In the genomic region with DNA sequence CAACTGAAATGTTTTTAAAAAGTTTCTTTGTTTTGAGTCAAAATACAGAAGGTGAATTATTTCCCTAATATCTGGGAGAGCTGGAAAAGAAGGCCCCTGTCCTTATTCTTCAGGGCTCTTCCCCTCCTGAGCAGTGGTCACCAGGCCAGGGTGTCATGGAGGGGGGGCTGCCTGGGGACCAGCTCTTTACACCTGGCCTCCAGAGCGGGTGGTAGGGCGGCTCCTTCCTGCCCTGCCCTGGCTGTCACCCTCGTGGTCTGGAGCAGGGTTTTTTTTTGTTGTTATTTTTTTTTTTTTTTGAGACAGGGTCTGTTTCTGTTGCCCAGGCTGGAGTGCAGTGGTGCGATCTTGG, we compare ENCODE assay signal across 9 cellular contexts. TPM values are rescaled to one million over a fixed set of nuclear protein-coding genes. Genes with fewer than 3 reads are reported as not detected.
A peak's percentile ranks its signal among the peaks of the same experiment; 100 is the strongest.
DNase-seq lines count a peak whose midpoint lies in the region; ATAC-seq and TF ChIP-seq lines count a peak whose summit lies in the region.
"Had no signal": no experiment of that assay in that cellular context is flagged by ENCODE, and none has a peak within 500 bp of the region (broad histone marks: within the 10 kb centered on the region; RNA-seq: fewer than 3 reads in every experiment).

No MANE protein-coding gene starts in this region.

- H3K79me2 ChIP-seq in osteoblast (ENCODE audit: insufficient read depth, low read length) = peaks cover 99% of the 10 kb centered on the region

- peak overlapping the region; percentile 96 to 100 (median 100) for H3K4me2 ChIP-seq in BLaER1 treated with 17β-estradiol and CSF1 and Interleukin-3, amounts not matched to agents 10 nM and 100 nM
- H3K4me2 ChIP-seq in osteoblast (ENCODE audit: insufficient read depth, low read length) = peak overlapping the region; percentile 85

- H3K27me3 Mint-ChIP-seq in T-helper 17 cell = no peaks in the 10 kb centered on the region

- peaks cover 0 to 70% (median 14%) of the 10 kb centered on the region in 11 experiments; a peak in 13 of 22 replicates for H3K36me3 ChIP-seq in BLaER1 treated with 17β-estradiol and CSF1 and Interleukin-3, amounts not matched to agents 10 nM and 100 nM
- H3K36me3 ChIP-seq in osteoblast (ENCODE audit: insufficient read depth, low read length) = no peaks in the 10 kb centered on the region

- H3K9ac ChIP-seq in BLaER1 treated with 17β-estradiol and CSF1 and Interleukin-3, amounts not matched to agents 10 nM and 100 nM = peak overlapping the region; percentile 78 to 92 (median 87)

- intact Hi-C loops in left colon (cut with DNase I, micrococcal nuclease) = no loop called here

- H3K4me1 ChIP-seq in BLaER1 treated with 17β-estradiol and CSF1 and Interleukin-3, amounts not matched to agents 10 nM and 100 nM = peaks cover 91 to 100% (median 99%) of the 10 kb centered on the region in 10 experiments
- peaks cover 71% of the 10 kb centered on the region for H3K4me1 ChIP-seq in osteoblast (ENCODE audit: insufficient read depth, low read length)

- peak overlapping the region in 9 of 10 experiments; percentile 51 to 98 (median 89); a peak in 15 of 20 replicates for H3K4me3 ChIP-seq in BLaER1 treated with 17β-estradiol and CSF1 and Interleukin-3, amounts not matched to agents 10 nM and 100 nM
- H3K4me3 ChIP-seq in osteoblast (ENCODE audit: insufficient read depth, low read length) = peak overlapping the region; percentile 88

- peaks cover 55% of the 10 kb centered on the region for H3K4me1 Mint-ChIP-seq in T-helper 17 cell

- peak overlapping the region; percentile 92 for H3K4me3 Mint-ChIP-seq in T-helper 17 cell

- ATAC-seq in T-helper 17 cell (peak; percentile 25), esophagus mucosa (peak; percentile 11), left colon (no peak), HG02973 (IDR thresholded peaks at IDR 0.05; ENCODE audit: unreplicated experiment) (no peak)

- DNase-seq in T-helper 17 cell (no peak), osteoblast (ENCODE audit: insufficient read length, low spot score, missing footprints) (no peak), left colon (no peak), NCI-H69 (lab: John Stamatoyannopoulos, UW) (no peak)
- no peak for DNase-seq in stimulated activated CD4-positive, alpha-beta T cell treated with anti-CD3 and anti-CD28 coated beads, Interleukin-4, amount 100 ng/mL, for 24 hours
- DNase-seq: NCI-H1092 treated with DMSO at 0.1 percent for 48 hours had no signal

- no peak for TF ChIP-seq CTCF in osteoblast (IDR thresholded peaks at IDR 0.05; ENCODE audit: extremely low read depth, low read depth, low read length)

- H2AFZ ChIP-seq in osteoblast (ENCODE audit: low read length) = no peak overlapping the region

- H3K27me3 ChIP-seq in BLaER1 treated with 17β-estradiol and CSF1 and Interleukin-3, amounts not matched to agents 10 nM and 100 nM = peaks cover 0 to 7% (median 4%) of the 10 kb centered on the region in 11 experiments; a peak in 9 of 22 replicates
- H3K27me3 ChIP-seq in osteoblast (ENCODE audit: insufficient read depth, low read length) = no peaks in the 10 kb centered on the region

- peaks cover 94 to 100% (median 100%) of the 10 kb centered on the region in 11 experiments for H4K20me1 ChIP-seq in BLaER1 treated with 17β-estradiol and CSF1 and Interleukin-3, amounts not matched to agents 10 nM and 100 nM
- H4K20me1 ChIP-seq in osteoblast (ENCODE audit: insufficient read depth, low read length) = peaks cover 96% of the 10 kb centered on the region

- H3K36me3 Mint-ChIP-seq in T-helper 17 cell (ENCODE audit: low read depth) = peaks cover 6% of the 10 kb centered on the region

- H3K9me3 ChIP-seq in BLaER1 treated with 17β-estradiol and CSF1 and Interleukin-3, amounts not matched to agents 10 nM and 100 nM (replicated peaks in 1 of 11) = no peaks in the 10 kb centered on the region
- H3K9me3 ChIP-seq in T-helper 17 cell (ENCODE audit: control insufficient read depth, low read length, poor library complexity, severe bottlenecking) (no peaks in the 10 kb centered on the region), osteoblast (ENCODE audit: low read depth, low read length) (no peaks in the 10 kb centered on the region)

- peak overlapping the region; percentile 96 for H3K27ac Mint-ChIP-seq in T-helper 17 cell

- peak overlapping the region; percentile 76 to 97 (median 93) for H3K27ac ChIP-seq in BLaER1 treated with 17β-estradiol and CSF1 and Interleukin-3, amounts not matched to agents 10 nM and 100 nM
- peak overlapping the region; percentile 69 for H3K27ac ChIP-seq in osteoblast (ENCODE audit: low read depth, low read length)

RNA-seq across cellular contexts. Expression of a gene that starts 6.6 kb away (rescaled TPM):
- total RNA-seq in T-helper 17 cell = 100 to 1,000 TPM; 183 to 215 TPM
- 21.6 TPM for total RNA-seq in esophagus mucosa
- total RNA-seq in osteoblast = 48.9 TPM in 2 replicates
- total RNA-seq in left colon = 10 to 100 TPM; 30.2 to 35.5 TPM

RNA-seq across cellular contexts. Expression of a gene that starts 40.2 kb away (rescaled TPM):
- total RNA-seq in T-helper 17 cell (10 to 100 TPM; 44.6 to 48.6 TPM), esophagus mucosa (36.5 TPM), osteoblast (18.6 and 25.3 TPM in 2 replicates), left colon (10 to 100 TPM; 28.5 to 32.6 TPM)

Comparison
In these comparisons a context has a peak if more than half of its experiments do, and no peak if none do; other contexts are left out.
1. ATAC-seq: peak in T-helper 17 cell (single experiment) and esophagus mucosa (single experiment); none in left colon (single experiment) and HG02973 (single experiment).